In the genomic region with DNA sequence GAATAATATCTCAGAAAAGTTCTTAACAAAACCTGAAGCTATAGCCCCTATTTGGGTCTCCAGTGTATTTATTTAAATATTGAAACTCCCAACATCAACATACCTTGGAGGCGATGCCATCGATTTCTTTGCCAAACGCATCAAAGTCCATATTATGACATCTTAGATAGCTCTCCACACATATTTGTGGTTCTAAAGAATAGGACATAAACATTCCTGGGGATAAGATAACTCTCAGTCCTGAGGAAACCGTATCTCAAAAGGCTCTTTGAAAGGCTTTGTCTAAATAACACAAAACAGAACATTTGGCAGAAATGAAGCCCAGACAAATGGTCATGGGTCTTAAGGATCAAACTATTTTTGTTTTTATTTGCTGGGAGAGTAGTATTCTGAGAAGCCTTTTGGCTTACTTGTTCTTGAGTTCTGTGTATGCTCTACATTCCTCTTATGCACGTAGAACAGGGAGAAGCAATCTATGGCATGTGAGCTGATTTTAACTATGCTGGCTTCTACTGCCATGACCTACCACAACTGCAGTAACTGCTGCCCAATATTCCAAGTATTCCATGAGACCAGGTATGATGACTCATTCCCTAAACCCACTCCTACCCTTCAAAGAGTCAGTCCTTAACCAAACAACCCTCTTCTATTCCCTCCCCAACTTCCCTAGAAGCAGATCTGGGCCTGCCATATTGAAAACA, we compare ENCODE assay signal across 1 cellular context.
TF ChIP-seq lines count a peak whose summit lies in the region.

No MANE protein-coding gene starts in this region.

TF ChIP-seq in HepG2, 621 proteins besides CTCF, POLR2A, EP300 and RAD21 (continued from another document and continues in another):
- no peak for TF ChIP-seq ASH2L (IDR thresholded peaks at IDR 0.05; ENCODE audit: insufficient read length, low read depth, low read length)
- no peak for TF ChIP-seq KDM1A (CRISPR knock-in tag; IDR thresholded peaks at IDR 0.05)
- TF ChIP-seq ZNF292 (CRISPR knock-in tag; IDR thresholded peaks at IDR 0.05; ENCODE audit: borderline replicate concordance, low read depth): no peak
- peak; percentile 81 for TF ChIP-seq ONECUT2 (CRISPR knock-in tag; IDR thresholded peaks at IDR 0.05)
- TF ChIP-seq SNAI1 (CRISPR knock-in tag; IDR thresholded peaks at IDR 0.05; ENCODE audit: borderline replicate concordance): no peak
- no peak for TF ChIP-seq DMAP1 (CRISPR knock-in tag; IDR thresholded peaks at IDR 0.05)
- TF ChIP-seq, protein P1, sequence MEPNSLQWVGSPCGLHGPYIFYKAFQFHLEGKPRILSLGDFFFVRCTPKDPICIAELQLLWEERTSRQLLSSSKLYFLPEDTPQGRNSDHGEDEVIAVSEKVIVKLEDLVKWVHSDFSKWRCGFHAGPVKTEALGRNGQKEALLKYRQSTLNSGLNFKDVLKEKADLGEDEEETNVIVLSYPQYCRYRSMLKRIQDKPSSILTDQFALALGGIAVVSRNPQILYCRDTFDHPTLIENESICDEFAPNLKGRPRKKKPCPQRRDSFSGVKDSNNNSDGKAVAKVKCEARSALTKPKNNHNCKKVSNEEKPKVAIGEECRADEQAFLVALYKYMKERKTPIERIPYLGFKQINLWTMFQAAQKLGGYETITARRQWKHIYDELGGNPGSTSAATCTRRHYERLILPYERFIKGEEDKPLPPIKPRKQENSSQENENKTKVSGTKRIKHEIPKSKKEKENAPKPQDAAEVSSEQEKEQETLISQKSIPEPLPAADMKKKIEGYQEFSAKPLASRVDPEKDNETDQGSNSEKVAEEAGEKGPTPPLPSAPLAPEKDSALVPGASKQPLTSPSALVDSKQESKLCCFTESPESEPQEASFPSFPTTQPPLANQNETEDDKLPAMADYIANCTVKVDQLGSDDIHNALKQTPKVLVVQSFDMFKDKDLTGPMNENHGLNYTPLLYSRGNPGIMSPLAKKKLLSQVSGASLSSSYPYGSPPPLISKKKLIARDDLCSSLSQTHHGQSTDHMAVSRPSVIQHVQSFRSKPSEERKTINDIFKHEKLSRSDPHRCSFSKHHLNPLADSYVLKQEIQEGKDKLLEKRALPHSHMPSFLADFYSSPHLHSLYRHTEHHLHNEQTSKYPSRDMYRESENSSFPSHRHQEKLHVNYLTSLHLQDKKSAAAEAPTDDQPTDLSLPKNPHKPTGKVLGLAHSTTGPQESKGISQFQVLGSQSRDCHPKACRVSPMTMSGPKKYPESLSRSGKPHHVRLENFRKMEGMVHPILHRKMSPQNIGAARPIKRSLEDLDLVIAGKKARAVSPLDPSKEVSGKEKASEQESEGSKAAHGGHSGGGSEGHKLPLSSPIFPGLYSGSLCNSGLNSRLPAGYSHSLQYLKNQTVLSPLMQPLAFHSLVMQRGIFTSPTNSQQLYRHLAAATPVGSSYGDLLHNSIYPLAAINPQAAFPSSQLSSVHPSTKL (CRISPR knock-in tag; IDR thresholded peaks at IDR 0.05): 0 out of 2 replicates have a peak, but pooled peaks have one; percentile 16
- TF ChIP-seq RBFOX2 (IDR thresholded peaks at IDR 0.05; ENCODE audit: low read depth, low read length): no peak
- no peak for TF ChIP-seq MAFF (IDR thresholded peaks at IDR 0.05; ENCODE audit: low read depth, low read length)
- no peak for TF ChIP-seq GPN1 (CRISPR knock-in tag; IDR thresholded peaks at IDR 0.05; ENCODE audit: borderline replicate concordance)
- no peak for TF ChIP-seq ZNF652 (CRISPR knock-in tag; IDR thresholded peaks at IDR 0.05; ENCODE audit: borderline replicate concordance, low read depth)
- no peak for TF ChIP-seq RBAK (CRISPR knock-in tag; IDR thresholded peaks at IDR 0.05)
- TF ChIP-seq ZNF225 (CRISPR knock-in tag; IDR thresholded peaks at IDR 0.05): no peak
- no peak for TF ChIP-seq ZKSCAN8 (CRISPR knock-in tag; IDR thresholded peaks at IDR 0.05; ENCODE audit: borderline replicate concordance)
- TF ChIP-seq FOSL2 (CRISPR knock-in tag; IDR thresholded peaks at IDR 0.05): no peak
- TF ChIP-seq GATAD2A (CRISPR knock-in tag; IDR thresholded peaks at IDR 0.05): peak; percentile 50
- TF ChIP-seq HOXA3 (CRISPR knock-in tag; IDR thresholded peaks at IDR 0.05): no peak
- TF ChIP-seq U2AF2 (IDR thresholded peaks at IDR 0.05; ENCODE audit: low read depth, low read length): no peak
- TF ChIP-seq FLYWCH1 (CRISPR knock-in tag; IDR thresholded peaks at IDR 0.05): no peak
- no peak for TF ChIP-seq MAZ (IDR thresholded peaks at IDR 0.05; ENCODE audit: borderline replicate concordance, low read depth, low read length)
- TF ChIP-seq MAZ (CRISPR knock-in tag; IDR thresholded peaks at IDR 0.05; ENCODE audit: low read depth): no peak
- TF ChIP-seq, protein P2, sequence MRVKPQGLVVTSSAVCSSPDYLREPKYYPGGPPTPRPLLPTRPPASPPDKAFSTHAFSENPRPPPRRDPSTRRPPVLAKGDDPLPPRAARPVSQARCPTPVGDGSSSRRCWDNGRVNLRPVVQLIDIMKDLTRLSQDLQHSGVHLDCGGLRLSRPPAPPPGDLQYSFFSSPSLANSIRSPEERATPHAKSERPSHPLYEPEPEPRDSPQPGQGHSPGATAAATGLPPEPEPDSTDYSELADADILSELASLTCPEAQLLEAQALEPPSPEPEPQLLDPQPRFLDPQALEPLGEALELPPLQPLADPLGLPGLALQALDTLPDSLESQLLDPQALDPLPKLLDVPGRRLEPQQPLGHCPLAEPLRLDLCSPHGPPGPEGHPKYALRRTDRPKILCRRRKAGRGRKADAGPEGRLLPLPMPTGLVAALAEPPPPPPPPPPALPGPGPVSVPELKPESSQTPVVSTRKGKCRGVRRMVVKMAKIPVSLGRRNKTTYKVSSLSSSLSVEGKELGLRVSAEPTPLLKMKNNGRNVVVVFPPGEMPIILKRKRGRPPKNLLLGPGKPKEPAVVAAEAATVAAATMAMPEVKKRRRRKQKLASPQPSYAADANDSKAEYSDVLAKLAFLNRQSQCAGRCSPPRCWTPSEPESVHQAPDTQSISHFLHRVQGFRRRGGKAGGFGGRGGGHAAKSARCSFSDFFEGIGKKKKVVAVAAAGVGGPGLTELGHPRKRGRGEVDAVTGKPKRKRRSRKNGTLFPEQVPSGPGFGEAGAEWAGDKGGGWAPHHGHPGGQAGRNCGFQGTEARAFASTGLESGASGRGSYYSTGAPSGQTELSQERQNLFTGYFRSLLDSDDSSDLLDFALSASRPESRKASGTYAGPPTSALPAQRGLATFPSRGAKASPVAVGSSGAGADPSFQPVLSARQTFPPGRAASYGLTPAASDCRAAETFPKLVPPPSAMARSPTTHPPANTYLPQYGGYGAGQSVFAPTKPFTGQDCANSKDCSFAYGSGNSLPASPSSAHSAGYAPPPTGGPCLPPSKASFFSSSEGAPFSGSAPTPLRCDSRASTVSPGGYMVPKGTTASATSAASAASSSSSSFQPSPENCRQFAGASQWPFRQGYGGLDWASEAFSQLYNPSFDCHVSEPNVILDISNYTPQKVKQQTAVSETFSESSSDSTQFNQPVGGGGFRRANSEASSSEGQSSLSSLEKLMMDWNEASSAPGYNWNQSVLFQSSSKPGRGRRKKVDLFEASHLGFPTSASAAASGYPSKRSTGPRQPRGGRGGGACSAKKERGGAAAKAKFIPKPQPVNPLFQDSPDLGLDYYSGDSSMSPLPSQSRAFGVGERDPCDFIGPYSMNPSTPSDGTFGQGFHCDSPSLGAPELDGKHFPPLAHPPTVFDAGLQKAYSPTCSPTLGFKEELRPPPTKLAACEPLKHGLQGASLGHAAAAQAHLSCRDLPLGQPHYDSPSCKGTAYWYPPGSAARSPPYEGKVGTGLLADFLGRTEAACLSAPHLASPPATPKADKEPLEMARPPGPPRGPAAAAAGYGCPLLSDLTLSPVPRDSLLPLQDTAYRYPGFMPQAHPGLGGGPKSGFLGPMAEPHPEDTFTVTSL (CRISPR knock-in tag; IDR thresholded peaks at IDR 0.05; ENCODE audit: borderline replicate concordance): no peak
- TF ChIP-seq TCF7 (IDR thresholded peaks at IDR 0.05; ENCODE audit: low read depth): peak; percentile 15; the same call in 1 of the 2 replicates
- no peak for TF ChIP-seq ZNF431 (CRISPR knock-in tag; IDR thresholded peaks at IDR 0.05; ENCODE audit: borderline replicate concordance, low read depth)
- TF ChIP-seq, protein P3, sequence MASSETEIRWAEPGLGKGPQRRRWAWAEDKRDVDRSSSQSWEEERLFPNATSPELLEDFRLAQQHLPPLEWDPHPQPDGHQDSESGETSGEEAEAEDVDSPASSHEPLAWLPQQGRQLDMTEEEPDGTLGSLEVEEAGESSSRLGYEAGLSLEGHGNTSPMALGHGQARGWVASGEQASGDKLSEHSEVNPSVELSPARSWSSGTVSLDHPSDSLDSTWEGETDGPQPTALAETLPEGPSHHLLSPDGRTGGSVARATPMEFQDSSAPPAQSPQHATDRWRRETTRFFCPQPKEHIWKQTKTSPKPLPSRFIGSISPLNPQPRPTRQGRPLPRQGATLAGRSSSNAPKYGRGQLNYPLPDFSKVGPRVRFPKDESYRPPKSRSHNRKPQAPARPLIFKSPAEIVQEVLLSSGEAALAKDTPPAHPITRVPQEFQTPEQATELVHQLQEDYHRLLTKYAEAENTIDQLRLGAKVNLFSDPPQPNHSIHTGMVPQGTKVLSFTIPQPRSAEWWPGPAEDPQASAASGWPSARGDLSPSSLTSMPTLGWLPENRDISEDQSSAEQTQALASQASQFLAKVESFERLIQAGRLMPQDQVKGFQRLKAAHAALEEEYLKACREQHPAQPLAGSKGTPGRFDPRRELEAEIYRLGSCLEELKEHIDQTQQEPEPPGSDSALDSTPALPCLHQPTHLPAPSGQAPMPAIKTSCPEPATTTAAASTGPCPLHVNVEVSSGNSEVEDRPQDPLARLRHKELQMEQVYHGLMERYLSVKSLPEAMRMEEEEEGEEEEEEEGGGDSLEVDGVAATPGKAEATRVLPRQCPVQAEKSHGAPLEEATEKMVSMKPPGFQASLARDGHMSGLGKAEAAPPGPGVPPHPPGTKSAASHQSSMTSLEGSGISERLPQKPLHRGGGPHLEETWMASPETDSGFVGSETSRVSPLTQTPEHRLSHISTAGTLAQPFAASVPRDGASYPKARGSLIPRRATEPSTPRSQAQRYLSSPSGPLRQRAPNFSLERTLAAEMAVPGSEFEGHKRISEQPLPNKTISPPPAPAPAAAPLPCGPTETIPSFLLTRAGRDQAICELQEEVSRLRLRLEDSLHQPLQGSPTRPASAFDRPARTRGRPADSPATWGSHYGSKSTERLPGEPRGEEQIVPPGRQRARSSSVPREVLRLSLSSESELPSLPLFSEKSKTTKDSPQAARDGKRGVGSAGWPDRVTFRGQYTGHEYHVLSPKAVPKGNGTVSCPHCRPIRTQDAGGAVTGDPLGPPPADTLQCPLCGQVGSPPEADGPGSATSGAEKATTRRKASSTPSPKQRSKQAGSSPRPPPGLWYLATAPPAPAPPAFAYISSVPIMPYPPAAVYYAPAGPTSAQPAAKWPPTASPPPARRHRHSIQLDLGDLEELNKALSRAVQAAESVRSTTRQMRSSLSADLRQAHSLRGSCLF (CRISPR knock-in tag; IDR thresholded peaks at IDR 0.05; ENCODE audit: borderline replicate concordance): no peak
- no peak for TF ChIP-seq ZNF616 (CRISPR knock-in tag; IDR thresholded peaks at IDR 0.05; ENCODE audit: low read depth)
- no peak for TF ChIP-seq ZMAT3 (CRISPR knock-in tag; conservative IDR thresholded peaks at IDR 0.05)
- no peak for TF ChIP-seq ZNF253 (CRISPR knock-in tag; IDR thresholded peaks at IDR 0.05; ENCODE audit: borderline replicate concordance)
- no peak for TF ChIP-seq HOXA9 (CRISPR knock-in tag; IDR thresholded peaks at IDR 0.05; ENCODE audit: borderline replicate concordance)
- no peak for TF ChIP-seq ZNF205 (CRISPR knock-in tag; IDR thresholded peaks at IDR 0.05)
- TF ChIP-seq, protein P4, sequence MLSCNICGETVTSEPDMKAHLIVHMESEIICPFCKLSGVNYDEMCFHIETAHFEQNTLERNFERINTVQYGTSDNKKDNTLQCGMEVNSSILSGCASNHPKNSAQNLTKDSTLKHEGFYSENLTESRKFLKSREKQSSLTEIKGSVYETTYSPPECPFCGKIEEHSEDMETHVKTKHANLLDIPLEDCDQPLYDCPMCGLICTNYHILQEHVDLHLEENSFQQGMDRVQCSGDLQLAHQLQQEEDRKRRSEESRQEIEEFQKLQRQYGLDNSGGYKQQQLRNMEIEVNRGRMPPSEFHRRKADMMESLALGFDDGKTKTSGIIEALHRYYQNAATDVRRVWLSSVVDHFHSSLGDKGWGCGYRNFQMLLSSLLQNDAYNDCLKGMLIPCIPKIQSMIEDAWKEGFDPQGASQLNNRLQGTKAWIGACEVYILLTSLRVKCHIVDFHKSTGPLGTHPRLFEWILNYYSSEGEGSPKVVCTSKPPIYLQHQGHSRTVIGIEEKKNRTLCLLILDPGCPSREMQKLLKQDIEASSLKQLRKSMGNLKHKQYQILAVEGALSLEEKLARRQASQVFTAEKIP (CRISPR knock-in tag; IDR thresholded peaks at IDR 0.05; ENCODE audit: borderline replicate concordance): no peak
- TF ChIP-seq NCOA2 (CRISPR knock-in tag; IDR thresholded peaks at IDR 0.05): no peak
- TF ChIP-seq ZNF224 (CRISPR knock-in tag; IDR thresholded peaks at IDR 0.05): no peak
- TF ChIP-seq, protein P5, sequence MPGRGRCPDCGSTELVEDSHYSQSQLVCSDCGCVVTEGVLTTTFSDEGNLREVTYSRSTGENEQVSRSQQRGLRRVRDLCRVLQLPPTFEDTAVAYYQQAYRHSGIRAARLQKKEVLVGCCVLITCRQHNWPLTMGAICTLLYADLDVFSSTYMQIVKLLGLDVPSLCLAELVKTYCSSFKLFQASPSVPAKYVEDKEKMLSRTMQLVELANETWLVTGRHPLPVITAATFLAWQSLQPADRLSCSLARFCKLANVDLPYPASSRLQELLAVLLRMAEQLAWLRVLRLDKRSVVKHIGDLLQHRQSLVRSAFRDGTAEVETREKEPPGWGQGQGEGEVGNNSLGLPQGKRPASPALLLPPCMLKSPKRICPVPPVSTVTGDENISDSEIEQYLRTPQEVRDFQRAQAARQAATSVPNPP (CRISPR knock-in tag; IDR thresholded peaks at IDR 0.05): no peak
- TF ChIP-seq ZNF33B (CRISPR knock-in tag; IDR thresholded peaks at IDR 0.05): no peak
- TF ChIP-seq FOXK2 (IDR thresholded peaks at IDR 0.05): no peak
- TF ChIP-seq ZBTB7A (CRISPR knock-in tag; IDR thresholded peaks at IDR 0.05): no peak
- TF ChIP-seq HNF4A (CRISPR knock-in tag; IDR thresholded peaks at IDR 0.05): peak; percentile 74
- TF ChIP-seq, protein P6, sequence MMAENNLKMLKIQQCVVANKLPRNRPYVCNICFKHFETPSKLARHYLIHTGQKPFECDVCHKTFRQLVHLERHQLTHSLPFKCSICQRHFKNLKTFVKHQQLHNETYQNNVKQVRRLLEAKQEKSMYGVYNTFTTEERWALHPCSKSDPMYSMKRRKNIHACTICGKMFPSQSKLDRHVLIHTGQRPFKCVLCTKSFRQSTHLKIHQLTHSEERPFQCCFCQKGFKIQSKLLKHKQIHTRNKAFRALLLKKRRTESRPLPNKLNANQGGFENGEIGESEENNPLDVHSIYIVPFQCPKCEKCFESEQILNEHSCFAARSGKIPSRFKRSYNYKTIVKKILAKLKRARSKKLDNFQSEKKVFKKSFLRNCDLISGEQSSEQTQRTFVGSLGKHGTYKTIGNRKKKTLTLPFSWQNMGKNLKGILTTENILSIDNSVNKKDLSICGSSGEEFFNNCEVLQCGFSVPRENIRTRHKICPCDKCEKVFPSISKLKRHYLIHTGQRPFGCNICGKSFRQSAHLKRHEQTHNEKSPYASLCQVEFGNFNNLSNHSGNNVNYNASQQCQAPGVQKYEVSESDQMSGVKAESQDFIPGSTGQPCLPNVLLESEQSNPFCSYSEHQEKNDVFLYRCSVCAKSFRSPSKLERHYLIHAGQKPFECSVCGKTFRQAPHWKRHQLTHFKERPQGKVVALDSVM (CRISPR knock-in tag; IDR thresholded peaks at IDR 0.05): no peak
